In genomic region chr4:46994007-46994405, GRCh38 we compare ENCODE assay signal across 12 cellular contexts. TPM values are rescaled to one million over a fixed set of nuclear protein-coding genes. Genes with fewer than 3 reads are reported as not detected.
DNase-seq lines count a peak whose midpoint lies in the region; ATAC-seq and TF ChIP-seq lines count a peak whose summit lies in the region.
"Had no signal": no experiment of that assay in that cellular context is flagged by ENCODE, and none has a peak within 500 bp of the region (broad histone marks: within the 10 kb centered on the region; RNA-seq: fewer than 3 reads in every experiment).

No MANE protein-coding gene starts in this region.

- POLR2A ChIA-PET in activated CD4-positive, alpha-beta T cell treated with anti-CD3 and anti-CD28 coated beads for 36 hours (lab: Charles Lee), result no interaction called here

- in situ Hi-C loops in astrocyte of the spinal cord (cut with HindIII; ENCODE audit: low sequenced_read_pairs), result no loop called here

- peaks cover 39% of the 10 kb centered on the region for H3K27me3 Mint-ChIP-seq in activated CD4-positive, alpha-beta T cell treated with anti-CD3 and anti-CD28 coated beads for 36 hours
- peaks cover 15 to 19% (median 18%) of the 10 kb centered on the region in 3 donors for H3K27me3 Mint-ChIP-seq in immature natural killer cell (ENCODE audit: low read depth in 3 of 3)

- H3K36me3 Mint-ChIP-seq in activated CD4-positive, alpha-beta T cell treated with anti-CD3 and anti-CD28 coated beads for 36 hours (ENCODE audit: low read depth), result no peaks in the 10 kb centered on the region
- no peaks in the 10 kb centered on the region for H3K36me3 Mint-ChIP-seq in immature natural killer cell

- no peak for TF ChIP-seq CTCF in astrocyte of the spinal cord (IDR thresholded peaks at IDR 0.05; ENCODE audit: low read depth, low read length)
- TF ChIP-seq CTCF in thoracic aorta (IDR thresholded peaks at IDR 0.05), result no peak

- H3K27ac Mint-ChIP-seq in activated CD4-positive, alpha-beta T cell treated with anti-CD3 and anti-CD28 coated beads for 36 hours, result no peak overlapping the region
- no peak overlapping the region for H3K27ac Mint-ChIP-seq in immature natural killer cell

- no peak overlapping the region for H3K27ac ChIP-seq in thoracic aorta
- H3K27ac ChIP-seq: BLaER1, gastrocnemius medialis had no signal

- peak overlapping the region; percentile 43 for H3K4me3 ChIP-seq in astrocyte of the spinal cord (ENCODE audit: low read depth, low read length)
- peak overlapping the region; percentile 61 for H3K4me3 ChIP-seq in thoracic aorta
- H3K4me3 ChIP-seq: BLaER1 had no signal

- no peaks in the 10 kb centered on the region for H3K36me3 ChIP-seq in thoracic aorta
- H3K36me3 ChIP-seq: BLaER1, gastrocnemius medialis had no signal

- no peak for DNase-seq in activated CD4-positive, alpha-beta T cell treated with anti-CD3 and anti-CD28 coated beads for 36 hours
- no peak for DNase-seq in activated CD4-positive, alpha-beta T cell treated with anti-CD3 and anti-CD28 coated beads for 1 hour
- no peak for DNase-seq in astrocyte of the spinal cord (ENCODE audit: low read depth, low spot score)
- DNase-seq in immature natural killer cell, result no peak
- DNase-seq in thoracic aorta (ENCODE audit: low spot score), result no peak
- DNase-seq in SK-N-DZ (ENCODE audit: low spot score), result no peak
- DNase-seq in RKO (ENCODE audit: low spot score), result no peak
- DNase-seq: gastrocnemius medialis; stimulated activated CD4-positive, alpha-beta T cell treated with anti-CD3 and anti-CD28 coated beads, Interleukin-4, amount 100 ng/mL, for 4 hours had no signal

- H3K27me3 ChIP-seq in thoracic aorta (replicated peaks; ENCODE audit: insufficient read depth), result no peaks in the 10 kb centered on the region
- H3K27me3 ChIP-seq: BLaER1 had no signal

- no peak for ATAC-seq in activated CD4-positive, alpha-beta T cell treated with anti-CD3 and anti-CD28 coated beads for 36 hours
- no peak for ATAC-seq in thoracic aorta (ENCODE audit: insufficient number of reproducible peaks, low FRiP score, low read depth)
- no peak for ATAC-seq in GM21390 (IDR thresholded peaks at IDR 0.05; ENCODE audit: unreplicated experiment)
- ATAC-seq: gastrocnemius medialis had no signal

- no peaks in the 10 kb centered on the region for H3K9me3 ChIP-seq in thoracic aorta
- H3K9me3 ChIP-seq: gastrocnemius medialis had no signal

- peak overlapping the region; percentile 38 for H3K4me3 Mint-ChIP-seq in activated CD4-positive, alpha-beta T cell treated with anti-CD3 and anti-CD28 coated beads for 36 hours
- H3K4me3 Mint-ChIP-seq in immature natural killer cell, result peak overlapping the region; percentile 28 to 80 (median 54)

- H3K4me1 Mint-ChIP-seq in activated CD4-positive, alpha-beta T cell treated with anti-CD3 and anti-CD28 coated beads for 36 hours, result peaks cover 12% of the 10 kb centered on the region
- H3K4me1 Mint-ChIP-seq in immature natural killer cell, result peaks cover 21 to 28% of the 10 kb centered on the region in 2 donors

- no peaks in the 10 kb centered on the region for H3K9me3 Mint-ChIP-seq in activated CD4-positive, alpha-beta T cell treated with anti-CD3 and anti-CD28 coated beads for 36 hours (ENCODE audit: low read depth)
- peaks cover 0 to 5% (median 0%) of the 10 kb centered on the region in 6 donors for H3K9me3 Mint-ChIP-seq in immature natural killer cell

- CTCF ChIA-PET in activated CD4-positive, alpha-beta T cell treated with anti-CD3 and anti-CD28 coated beads for 36 hours (lab: Charles Lee), result no interaction called here

- intact Hi-C loops in activated CD4-positive, alpha-beta T cell treated with anti-CD3 and anti-CD28 coated beads for 36 hours (cut with DNase I, micrococcal nuclease), result no loop called here

- peaks cover 4 to 12% of the 10 kb centered on the region in 2 donors for H3K4me1 ChIP-seq in thoracic aorta (ENCODE audit: control insufficient read depth in 1 of 2, low read depth in 2 of 2)
- H3K4me1 ChIP-seq: BLaER1, gastrocnemius medialis had no signal

RNA-seq across cellular contexts. Expression of gene GABRA4, which starts 0.6 kb away (rescaled TPM):
- not detected for total RNA-seq in activated CD4-positive, alpha-beta T cell treated with anti-CD3 and anti-CD28 coated beads for 36 hours
- polyA plus RNA-seq in immature natural killer cell, result not detected
- under 1 TPM in 1 of 2 donors, not detected in 1; 0.14 TPM for total RNA-seq in thoracic aorta
- not detected in 2 replicates for polyA plus RNA-seq in SK-N-DZ (2014; cell fraction: cytosol; rRNA removed)
- polyA plus RNA-seq in SK-N-DZ (2014; cell fraction: nucleus; rRNA removed), result not detected in 2 replicates
- total RNA-seq: LHCN-M2 had no signal

RNA-seq across cellular contexts. Expression of gene GABRB1, which starts 37.4 kb away (rescaled TPM):
- total RNA-seq in activated CD4-positive, alpha-beta T cell treated with anti-CD3 and anti-CD28 coated beads for 36 hours, result not detected
- polyA plus RNA-seq in immature natural killer cell, result not detected
- not detected for total RNA-seq in thoracic aorta
- not detected in 2 replicates for polyA plus RNA-seq in SK-N-DZ (2014; cell fraction: cytosol; rRNA removed)
- polyA plus RNA-seq in SK-N-DZ (2014; cell fraction: nucleus; rRNA removed), result not detected in 2 replicates
- total RNA-seq: gastrocnemius medialis, LHCN-M2 had no signal
